Comparison of ENCODE assay signal across 13 cellular contexts in genomic region chr13:99995503-99996176, GRCh38. TPM values are rescaled to one million over a fixed set of nuclear protein-coding genes. Genes with fewer than 3 reads are reported as not detected.
DNase-seq lines count a peak whose midpoint lies in the region; TF ChIP-seq lines count a peak whose summit lies in the region.
"Had no signal": no experiment of that assay in that cellular context is flagged by ENCODE, and none has a peak within 500 bp of the region (broad histone marks: within the 10 kb centered on the region; RNA-seq: fewer than 3 reads in every experiment).

No MANE protein-coding gene starts in this region.

- POLR2A ChIA-PET in A673 (lab: Charles Lee; ENCODE audit: low non-redundant PET) (no interaction called here), MCF 10A (lab: Yijun Ruan, JAX) (interaction anchor here (0.7 to 0.9 kb wide), 2 partner anchors 14 to 19 kb away, joined by 3 read pairs; partner anchors contain the start of gene ZIC2)

- H3K36me3 ChIP-seq in A673 (ENCODE audit: insufficient read depth, low read length, poor library complexity, severe bottlenecking) (no peaks in the 10 kb centered on the region), SK-N-MC (ENCODE audit: insufficient read depth, low read length) (no peaks in the 10 kb centered on the region)
- H3K36me3 ChIP-seq: pancreas had no signal

- H3K4me3 Mint-ChIP-seq in MCF 10A (ENCODE audit: unreplicated experiment), result no peak overlapping the region
- H3K4me3 Mint-ChIP-seq: activated T-cell treated with anti-CD3 and anti-CD28 coated beads, Interleukin-2, amount 50 U/mL, for 4 hours had no signal

- H3K27ac ChIP-seq in A673 (ENCODE audit: low read depth, low read length, poor library complexity, severe bottlenecking) (peak overlapping the region; percentile 96), SK-N-MC (no peak overlapping the region), coronary artery (no peak overlapping the region)
- H3K27ac ChIP-seq: pancreas had no signal

- H3K9me3 Mint-ChIP-seq in MCF 10A (ENCODE audit: unreplicated experiment), result no peaks in the 10 kb centered on the region

- H3K4me1 Mint-ChIP-seq in MCF 10A (ENCODE audit: insufficient read depth, unreplicated experiment), result peaks cover 13% of the 10 kb centered on the region

- TF ChIP-seq CTCF in A673 (conservative IDR thresholded peaks at IDR 0.05; ENCODE audit: low read depth, low read length) (no peak), coronary artery (IDR thresholded peaks at IDR 0.05) (no peak), MCF 10A (IDR thresholded peaks at IDR 0.05; ENCODE audit: unreplicated experiment) (no peak)

- peaks cover 38% of the 10 kb centered on the region for H3K27me3 Mint-ChIP-seq in MCF 10A (ENCODE audit: insufficient read depth, unreplicated experiment)

- TSS peak; percentile 48 for BruUV-seq in A673 (replicated peaks; lab: Mats Ljungman, UMichigan)
- BruUV-seq in MCF 10A (replicated peaks; lab: Mats Ljungman, UMichigan), result no TSS peak

- H3K9ac ChIP-seq in SK-N-MC (ENCODE audit: insufficient read length), result no peak overlapping the region

- peak; percentile 83 for DNase-seq in A673 (ENCODE audit: low spot score)
- DNase-seq in G401 (ENCODE audit: low spot score), result peak; percentile 82
- no peak for DNase-seq in SK-N-MC (ENCODE audit: low read depth, low spot score)
- peak; percentile 42 for DNase-seq in glomerular visceral epithelial cell (ENCODE audit: extremely low spot score)
- DNase-seq in coronary artery (ENCODE audit: low spot score), result no peak
- DNase-seq in MCF 10A (ENCODE audit: unreplicated experiment), result no peak
- DNase-seq in SIG-M5 (lab: John Stamatoyannopoulos, UW), result no peak
- no peak for DNase-seq in iPS-NIHi11 (ENCODE audit: low spot score)
- DNase-seq: activated T-cell treated with anti-CD3 and anti-CD28 coated beads, Interleukin-2, amount 50 U/mL, for 4 hours; DND-41; NCI-H524 treated with DMSO at 0.1 percent for 48 hours; pancreas had no signal

- CTCF ChIA-PET in A673 (lab: Charles Lee) (no interaction called here), MCF 10A (lab: Yijun Ruan, JAX) (interaction anchor here (1.5 kb wide), 1 partner anchor 560 kb away, joined by 3 read pairs; no protein-coding TSS in a partner anchor)

- intact Hi-C loops in A673 (cut with micrococcal nuclease; ENCODE audit: unreplicated experiment) (loop anchor here (10.0 kb wide), 1 partner anchor 89 kb away; the partner anchor contains the start of gene PCCA), MCF 10A (cut with micrococcal nuclease) (no loop called here)

- no peak overlapping the region for H3K27ac Mint-ChIP-seq in MCF 10A (ENCODE audit: low read depth, unreplicated experiment)

- in situ Hi-C loops in G401 (cut with HindIII; ENCODE audit: low sequenced_read_pairs), result no loop called here

- H3K4me3 ChIP-seq in A673 (ENCODE audit: low read depth, low read length, poor library complexity, severe bottlenecking) (peak overlapping the region; percentile 48), SK-N-MC (peak overlapping the region; percentile 13), coronary artery (no peak overlapping the region)
- H3K4me3 ChIP-seq: pancreas had no signal

- H3K27me3 ChIP-seq in A673 (replicated peaks; ENCODE audit: insufficient read depth, low read depth, low read length, poor library complexity), result no peaks in the 10 kb centered on the region

- no peaks in the 10 kb centered on the region for H3K36me3 Mint-ChIP-seq in MCF 10A (ENCODE audit: insufficient read depth, unreplicated experiment)

- H3K4me1 ChIP-seq in A673 (ENCODE audit: insufficient read depth, low read length, poor library complexity, severe bottlenecking), result peaks cover 52% of the 10 kb centered on the region
- H3K4me1 ChIP-seq: pancreas had no signal

- no peaks in the 10 kb centered on the region for H3K9me3 ChIP-seq in A673 (ENCODE audit: low read depth, low read length, poor library complexity, severe bottlenecking)
- no peaks in the 10 kb centered on the region for H3K9me3 ChIP-seq in SK-N-MC (ENCODE audit: low read depth, low read length)
- H3K9me3 ChIP-seq: pancreas had no signal

RNA-seq across cellular contexts. Expression of gene ZIC2, which starts 14.1 kb away (rescaled TPM):
- total RNA-seq in A673 (2021) (285 and 305 TPM in 2 replicates), MCF 10A (2022) (7.0 and 8.2 TPM in 2 replicates)
- total RNA-seq in G401 (2014; rRNA removed; shearing (Covaris generic)), result 10.0 and 16.8 TPM in 2 replicates
- total RNA-seq: T-helper 2 cell treated with Interferon-gamma antibody and Interleukin-4, amounts not matched to agents 100 ng/mL and 5 ng/mL, for 36 hours had no signal

RNA-seq across cellular contexts. Expression of gene ZIC5, which starts 24.1 kb away (rescaled TPM):
- total RNA-seq in A673 (2021) (23.4 and 25.2 TPM in 2 replicates), MCF 10A (2022) (not detected in 2 replicates)
- total RNA-seq in G401 (2014; rRNA removed; shearing (Covaris generic)), result 7.1 and 10.1 TPM in 2 replicates
- total RNA-seq: activated T-cell treated with anti-CD3 and anti-CD28 coated beads, Interleukin-2, amount 50 U/mL, for 4 hours; T-helper 2 cell treated with Interferon-gamma antibody and Interleukin-4, amounts not matched to agents 100 ng/mL and 5 ng/mL, for 36 hours had no signal

Comparison
In these comparisons a context has a peak if more than half of its experiments do, and no peak if none do; other contexts are left out.
1. DNase-seq: peak in A673 (single experiment), G401 (single experiment) and glomerular visceral epithelial cell (single experiment); none in SK-N-MC (single experiment), coronary artery (single experiment), MCF 10A (single experiment), SIG-M5 (single experiment) and iPS-NIHi11 (single experiment).
2. RNA of gene ZIC2, which starts 14.1 kb away (total RNA-seq): 285 to 305 TPM in A673; 10.0 to 16.8 TPM in G401 and 7.0 to 8.2 TPM in MCF 10A; every median in the first group is over 10 times any median in the second.